ENCODE assay signal across 19 cellular contexts in the genomic region with DNA sequence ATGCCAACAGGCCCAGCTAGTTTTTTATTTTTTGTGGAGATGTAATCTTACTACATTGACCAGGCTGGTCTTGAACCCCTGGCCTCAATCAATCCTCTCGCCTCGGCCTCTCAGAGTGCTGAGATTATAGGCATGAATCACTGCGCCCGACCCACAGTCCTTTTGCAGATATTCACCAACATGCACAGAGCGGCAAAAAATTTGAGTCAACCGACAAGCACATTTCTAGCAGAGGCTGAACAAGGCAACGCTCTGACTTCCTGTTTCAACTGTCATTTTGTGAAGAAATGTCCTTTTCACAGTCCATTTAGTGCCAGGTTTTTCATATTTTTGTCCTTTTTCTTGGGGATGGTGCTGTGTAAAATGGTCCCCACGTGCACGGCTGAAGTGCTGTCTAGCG.
"Had no signal": no experiment of that assay in that cellular context is flagged by ENCODE, and none has a peak within 500 bp of the region (broad histone marks: within the 10 kb centered on the region; RNA-seq: fewer than 3 reads in every experiment).

No MANE protein-coding gene starts in this region.

- DNase-seq: activated CD4-positive, alpha-beta T cell treated with anti-CD3 and anti-CD28 coated beads for 4 hours; activated naive CD4-positive, alpha-beta T cell treated with anti-CD3 and anti-CD28 coated beads, Interleukin-2, amount 50 U/mL, for 16 hours; activated T-cell treated with anti-CD3 and anti-CD28 coated beads, Interleukin-2, amount 50 U/mL, for 1 hour; adrenal gland; caudate nucleus; colonic mucosa; effector CD4-positive, alpha-beta T cell; foreskin melanocyte; mammary epithelial cell; sigmoid colon; stimulated activated CD4-positive, alpha-beta T cell treated with anti-CD3 and anti-CD28 coated beads, Interleukin-2, amount 100 ng/mL, for 24 hours; stimulated activated naive B cell treated with anti-CD40 and anti-IgM and Interleukin-4, amounts not matched to agents 10 μg/mL and 1 μg/mL and 100 μg/mL, for 72 hours; substantia nigra; T-helper 9 cell; transverse colon had no signal

- H3K4me1 ChIP-seq: colonic mucosa had no signal

- H3K27me3 Mint-ChIP-seq: natural killer cell treated with Interleukin-12 subunit alpha and Interleukin-12 subunit beta and Interleukin-15 and Interleukin-18, amount 100 ng/mL, for 72 hours; stimulated activated naive B cell treated with anti-CD40 and anti-IgM and Interleukin-4, amounts not matched to agents 10 μg/mL and 1 μg/mL and 100 μg/mL, for 72 hours had no signal

- H3K27me3 ChIP-seq: adrenal gland, colonic mucosa, sigmoid colon, transverse colon had no signal

- H3K36me3 Mint-ChIP-seq: natural killer cell treated with Interleukin-12 subunit alpha and Interleukin-12 subunit beta and Interleukin-15 and Interleukin-18, amount 100 ng/mL, for 72 hours; stimulated activated naive B cell treated with anti-CD40 and anti-IgM and Interleukin-4, amounts not matched to agents 10 μg/mL and 1 μg/mL and 100 μg/mL, for 72 hours had no signal

- H3K27ac ChIP-seq: adrenal gland, colonic mucosa, VCaP had no signal

- FAIRE-seq: islet of Langerhans had no signal

- H3K36me3 ChIP-seq: adrenal gland, colonic mucosa, sigmoid colon, transverse colon had no signal

- H3K9me3 Mint-ChIP-seq: natural killer cell treated with Interleukin-12 subunit alpha and Interleukin-12 subunit beta and Interleukin-15 and Interleukin-18, amount 100 ng/mL, for 72 hours; stimulated activated naive B cell treated with anti-CD40 and anti-IgM and Interleukin-4, amounts not matched to agents 10 μg/mL and 1 μg/mL and 100 μg/mL, for 72 hours had no signal

- H3K4me3 ChIP-seq: adrenal gland, colonic mucosa, sigmoid colon, transverse colon had no signal

- H3K9me3 ChIP-seq: adrenal gland, colonic mucosa, sigmoid colon, transverse colon had no signal

- H3K27ac Mint-ChIP-seq: natural killer cell treated with Interleukin-12 subunit alpha and Interleukin-12 subunit beta and Interleukin-15 and Interleukin-18, amount 100 ng/mL, for 72 hours; stimulated activated naive B cell treated with anti-CD40 and anti-IgM and Interleukin-4, amounts not matched to agents 10 μg/mL and 1 μg/mL and 100 μg/mL, for 72 hours had no signal

- H3K4me3 Mint-ChIP-seq: natural killer cell treated with Interleukin-12 subunit alpha and Interleukin-12 subunit beta and Interleukin-15 and Interleukin-18, amount 100 ng/mL, for 72 hours; stimulated activated naive B cell treated with anti-CD40 and anti-IgM and Interleukin-4, amounts not matched to agents 10 μg/mL and 1 μg/mL and 100 μg/mL, for 72 hours had no signal

- ATAC-seq: left lobe of liver; natural killer cell treated with Interleukin-12 subunit alpha and Interleukin-12 subunit beta and Interleukin-15 and Interleukin-18, amount 100 ng/mL, for 72 hours; stimulated activated naive B cell treated with anti-CD40 and anti-IgM and Interleukin-4, amounts not matched to agents 10 μg/mL and 1 μg/mL and 100 μg/mL, for 72 hours had no signal
